In genomic region chr6:155313602-155314091, GRCh38 we compare ENCODE assay signal across 8 cellular contexts. TPM values are rescaled to one million over a fixed set of nuclear protein-coding genes. Genes with fewer than 3 reads are reported as not detected.
DNase-seq lines count a peak whose midpoint lies in the region; FAIRE-seq and TF ChIP-seq lines count a peak whose summit lies in the region.

No MANE protein-coding gene starts in this region.

- H3K4me3 ChIP-seq in HFF-Myc (replicated peaks; ENCODE audit: low read depth, low read length) (peak overlapping the region; percentile 99), keratinocyte (ENCODE audit: control insufficient read depth in 2 of 3, extremely low read depth in 1 of 3, insufficient read depth in 2 of 3, low read depth in 1 of 3, low read length in 3 of 3) (peak overlapping the region; percentile 79 to 98 (median 86)), subcutaneous abdominal adipose tissue (ENCODE audit: low read depth in 1 of 5, low read length in 5 of 5) (peak overlapping the region; percentile 86 to 100 (median 98))

- TF ChIP-seq CTCF in HFF-Myc (IDR thresholded peaks at IDR 0.05; ENCODE audit: low read depth, low read length, missing control alignments) = no peak
- no peak for TF ChIP-seq CTCF in keratinocyte (optimal IDR thresholded peaks at IDR 0.05 in 1 of 3, IDR thresholded peaks at IDR 0.05 in 1 of 3, conservative IDR thresholded peaks at IDR 0.05 in 1 of 3; ENCODE audit: extremely low read depth in 1 of 3, insufficient read depth in 2 of 3, low read length in 3 of 3)
- no peak for TF ChIP-seq CTCF in D721Med (IDR thresholded peaks at IDR 0.05; ENCODE audit: insufficient read depth, missing control alignments)

- H3K36me3 ChIP-seq in keratinocyte (ENCODE audit: control insufficient read depth in 2 of 2, extremely low read depth in 1 of 2, insufficient read depth in 2 of 2, low read length in 2 of 2) (peaks cover 4 to 13% of the 10 kb centered on the region in 2 experiments), subcutaneous abdominal adipose tissue (ENCODE audit: control insufficient read depth in 5 of 5, insufficient read depth in 5 of 5, low read length in 5 of 5) (peaks cover 4 to 13% (median 5%) of the 10 kb centered on the region in 5 donors)

- FAIRE-seq in keratinocyte (lab: Jason Lieb, UNC) = peak; percentile 78
- no peak for FAIRE-seq in D721Med (lab: Jason Lieb, UNC)

- peaks cover 33% of the 10 kb centered on the region for H3K4me1 ChIP-seq in keratinocyte (ENCODE audit: control insufficient read depth, extremely low read depth, insufficient read depth, low read length)
- H3K4me1 ChIP-seq in subcutaneous abdominal adipose tissue (ENCODE audit: control insufficient read depth in 5 of 5, insufficient read depth in 5 of 5, low read length in 5 of 5) = peaks cover 6 to 23% (median 18%) of the 10 kb centered on the region in 5 donors

- H3K9me3 ChIP-seq in keratinocyte (ENCODE audit: control insufficient read depth, low read depth, low read length) (peaks cover 3% of the 10 kb centered on the region), subcutaneous abdominal adipose tissue (ENCODE audit: control insufficient read depth in 5 of 5, low read length in 5 of 5) (no peaks in the 10 kb centered on the region)

- peak overlapping the region; percentile 66 for H2AFZ ChIP-seq in keratinocyte (ENCODE audit: control insufficient read depth, low read length)

- H3K27me3 ChIP-seq in keratinocyte (ENCODE audit: control insufficient read depth, extremely low read depth, insufficient read depth, low read length) = no peaks in the 10 kb centered on the region
- no peaks in the 10 kb centered on the region for H3K27me3 ChIP-seq in subcutaneous abdominal adipose tissue (ENCODE audit: control insufficient read depth in 5 of 5, insufficient read depth in 4 of 5, low read length in 5 of 5)

- H3K27ac ChIP-seq in keratinocyte (ENCODE audit: control insufficient read depth, insufficient read depth, low read length) (peak overlapping the region; percentile 89), subcutaneous abdominal adipose tissue (ENCODE audit: low read depth, low read length) (peak overlapping the region; percentile 93)

- dilution Hi-C loops in keratinocyte (cut with MboI; ENCODE audit: extremely low pct_ligation_motif_present, low sequenced_read_pairs) = no loop called here

- H3K9me1 ChIP-seq in keratinocyte (ENCODE audit: control insufficient read depth, extremely low read depth, insufficient read depth, low read length) = no peaks in the 10 kb centered on the region

- peaks cover 37% of the 10 kb centered on the region for H3K79me2 ChIP-seq in keratinocyte (ENCODE audit: control insufficient read depth, insufficient read depth, low read length)

- H3K4me2 ChIP-seq in keratinocyte (ENCODE audit: control insufficient read depth, extremely low read depth, insufficient read depth, low read depth, low read length) = peak overlapping the region; percentile 89

- no peaks in the 10 kb centered on the region for H4K20me1 ChIP-seq in keratinocyte (ENCODE audit: control insufficient read depth, extremely low read depth, insufficient read depth, low read length)

- DNase-seq in NCI-H2227 treated with DMSO at 0.1 percent for 48 hours (lab: John Stamatoyannopoulos, UW) (peak; percentile 6), NCI-H2227 (lab: John Stamatoyannopoulos, UW; ENCODE audit: unreplicated experiment) (no peak), HFF-Myc (ENCODE audit: extremely low read depth, low read depth) (no peak), MV-4-11 (lab: John Stamatoyannopoulos, UW) (peak; percentile 16), amniotic epithelial cell (ENCODE audit: low read depth) (peak; percentile 25), keratinocyte (ENCODE audit: low read depth, low spot score) (no peak), D721Med (ENCODE audit: insufficient read length, low spot score) (no peak)

- peak overlapping the region; percentile 91 for H3K9ac ChIP-seq in keratinocyte (ENCODE audit: control insufficient read depth, extremely low read depth, insufficient read depth, low read length)
- peak overlapping the region; percentile 63 to 93 (median 86) for H3K9ac ChIP-seq in subcutaneous abdominal adipose tissue (ENCODE audit: low read length in 5 of 5)

RNA-seq across cellular contexts. Expression of gene TFB1M, which starts 0.6 kb away (rescaled TPM):
- 20.1 to 38.6 TPM (median 32.8 TPM) in 3 replicates for polyA plus RNA-seq in keratinocyte
- 17.1 TPM for polyA plus RNA-seq in keratinocyte (2011; ENCODE audit: low read depth)
- polyA plus RNA-seq in keratinocyte (2011; cell fraction: cytosol; rRNA removed) = 18.6 and 23.6 TPM in 2 replicates
- 36.0 and 41.7 TPM in 2 replicates for polyA plus RNA-seq in keratinocyte (2011; cell fraction: nucleus; rRNA removed)
- 11.7 and 24.3 TPM in 2 replicates for polyA plus RNA-seq in keratinocyte (2012; ENCODE audit: low replicate concordance)
- polyA minus RNA-seq in keratinocyte = 7.5 to 36.4 TPM (median 11.8 TPM) in 3 replicates
- 16.3 TPM for polyA minus RNA-seq in keratinocyte (2011; cell fraction: cytosol; rRNA and poly(A)+ RNA removed)
- 28.6 and 44.6 TPM in 2 replicates for polyA minus RNA-seq in keratinocyte (2011; cell fraction: nucleus; rRNA and poly(A)+ RNA removed)

RNA-seq across cellular contexts. Expression of gene CLDN20, which starts 49.8 kb away (rescaled TPM):
- polyA plus RNA-seq in keratinocyte = 0.09 to 0.39 TPM in 2 of 3 replicates, not detected in the other
- not detected for polyA plus RNA-seq in keratinocyte (2011; ENCODE audit: low read depth)
- 0.06 TPM in 1 of 2 replicates, not detected in the other for polyA plus RNA-seq in keratinocyte (2011; cell fraction: cytosol; rRNA removed)
- polyA plus RNA-seq in keratinocyte (2011; cell fraction: nucleus; rRNA removed) = 0.28 TPM in 1 of 2 replicates, not detected in the other
- polyA plus RNA-seq in keratinocyte (2012; ENCODE audit: low replicate concordance) = 0.45 and 0.57 TPM in 2 replicates
- not detected in 3 replicates for polyA minus RNA-seq in keratinocyte
- not detected for polyA minus RNA-seq in keratinocyte (2011; cell fraction: cytosol; rRNA and poly(A)+ RNA removed)
- not detected in 2 replicates for polyA minus RNA-seq in keratinocyte (2011; cell fraction: nucleus; rRNA and poly(A)+ RNA removed)

Comparison
In these comparisons a context has a peak if more than half of its experiments do, and no peak if none do; other contexts are left out.
1. DNase-seq: peak in NCI-H2227 treated with DMSO at 0.1 percent for 48 hours (single experiment), MV-4-11 (single experiment) and amniotic epithelial cell (single experiment); none in NCI-H2227 (single experiment), HFF-Myc (single experiment), keratinocyte (single experiment) and D721Med (single experiment).
2. Peak in every context shown above with its lines, with median percentiles within 50 percentile points of each other: H3K4me3 ChIP-seq.